Comparison of ENCODE assay signal across 1 cellular context in the genomic region with DNA sequence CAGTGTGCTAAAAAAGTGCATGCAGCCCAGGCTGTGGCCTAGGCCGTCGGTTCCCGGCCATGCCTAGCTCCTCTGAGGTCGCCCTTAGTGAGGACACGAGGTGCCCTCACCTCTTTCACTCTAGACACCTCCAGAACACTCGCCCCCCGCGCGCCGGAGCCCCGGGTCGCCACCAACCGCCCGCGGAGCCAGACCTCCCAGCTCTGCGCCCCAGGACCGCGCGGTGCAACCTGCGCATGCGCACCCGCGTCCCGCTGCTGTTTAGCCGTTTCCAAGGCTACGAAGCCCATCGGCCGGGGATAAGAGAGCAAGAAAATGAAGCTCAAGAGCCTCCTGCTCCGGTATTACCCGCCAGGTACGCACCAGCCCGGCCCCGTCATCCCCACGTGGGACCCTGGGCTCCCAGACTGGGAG.
TF ChIP-seq lines count a peak whose summit lies in the region.

A gene with protein sequence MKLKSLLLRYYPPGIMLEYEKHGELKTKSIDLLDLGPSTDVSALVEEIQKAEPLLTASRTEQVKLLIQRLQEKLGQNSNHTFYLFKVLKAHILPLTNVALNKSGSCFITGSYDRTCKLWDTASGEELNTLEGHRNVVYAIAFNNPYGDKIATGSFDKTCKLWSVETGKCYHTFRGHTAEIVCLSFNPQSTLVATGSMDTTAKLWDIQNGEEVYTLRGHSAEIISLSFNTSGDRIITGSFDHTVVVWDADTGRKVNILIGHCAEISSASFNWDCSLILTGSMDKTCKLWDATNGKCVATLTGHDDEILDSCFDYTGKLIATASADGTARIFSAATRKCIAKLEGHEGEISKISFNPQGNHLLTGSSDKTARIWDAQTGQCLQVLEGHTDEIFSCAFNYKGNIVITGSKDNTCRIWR (plus strand): TSS at position 257 of the 414 bp plus-strand sequence. CDS start 59 bp downstream, at position 316.

TF ChIP-seq in IMR-90, 13 proteins besides CTCF, POLR2A, EP300 and RAD21 (continued from another document):
- TF ChIP-seq, protein P1, sequence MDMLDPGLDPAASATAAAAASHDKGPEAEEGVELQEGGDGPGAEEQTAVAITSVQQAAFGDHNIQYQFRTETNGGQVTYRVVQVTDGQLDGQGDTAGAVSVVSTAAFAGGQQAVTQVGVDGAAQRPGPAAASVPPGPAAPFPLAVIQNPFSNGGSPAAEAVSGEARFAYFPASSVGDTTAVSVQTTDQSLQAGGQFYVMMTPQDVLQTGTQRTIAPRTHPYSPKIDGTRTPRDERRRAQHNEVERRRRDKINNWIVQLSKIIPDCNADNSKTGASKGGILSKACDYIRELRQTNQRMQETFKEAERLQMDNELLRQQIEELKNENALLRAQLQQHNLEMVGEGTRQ (IDR thresholded peaks at IDR 0.05; ENCODE audit: low read depth, low read length), result no peak
- TF ChIP-seq FOS (IDR thresholded peaks at IDR 0.05; ENCODE audit: low read depth, low read length) (no peak), CHD1 (IDR thresholded peaks at IDR 0.05; ENCODE audit: low read depth, low read length) (no peak), MAZ (IDR thresholded peaks at IDR 0.05; ENCODE audit: borderline replicate concordance, low read depth, low read length) (no peak), RFX5 (IDR thresholded peaks at IDR 0.05; ENCODE audit: low read depth, low read length) (no peak), RCOR1 (IDR thresholded peaks at IDR 0.05; ENCODE audit: insufficient replicate concordance, low read length) (no peak), CEBPB (IDR thresholded peaks at IDR 0.05; ENCODE audit: low read depth, low read length) (no peak), MXI1 (IDR thresholded peaks at IDR 0.05; ENCODE audit: borderline replicate concordance, low read depth, low read length) (no peak)
- TF ChIP-seq, protein P2, sequence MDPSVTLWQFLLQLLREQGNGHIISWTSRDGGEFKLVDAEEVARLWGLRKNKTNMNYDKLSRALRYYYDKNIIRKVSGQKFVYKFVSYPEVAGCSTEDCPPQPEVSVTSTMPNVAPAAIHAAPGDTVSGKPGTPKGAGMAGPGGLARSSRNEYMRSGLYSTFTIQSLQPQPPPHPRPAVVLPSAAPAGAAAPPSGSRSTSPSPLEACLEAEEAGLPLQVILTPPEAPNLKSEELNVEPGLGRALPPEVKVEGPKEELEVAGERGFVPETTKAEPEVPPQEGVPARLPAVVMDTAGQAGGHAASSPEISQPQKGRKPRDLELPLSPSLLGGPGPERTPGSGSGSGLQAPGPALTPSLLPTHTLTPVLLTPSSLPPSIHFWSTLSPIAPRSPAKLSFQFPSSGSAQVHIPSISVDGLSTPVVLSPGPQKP (IDR thresholded peaks at IDR 0.05; ENCODE audit: borderline replicate concordance, low read depth, low read length), result no peak
